Comparison of ENCODE assay signal across 11 cellular contexts in genomic region chr7:153886506-153887391, GRCh38.
DNase-seq lines count a peak whose midpoint lies in the region; ATAC-seq and TF ChIP-seq lines count a peak whose summit lies in the region.
"Had no signal": no experiment of that assay in that cellular context is flagged by ENCODE, and none has a peak within 500 bp of the region (broad histone marks: within the 10 kb centered on the region; RNA-seq: fewer than 3 reads in every experiment).

No MANE protein-coding gene starts in this region.

- H3K9me3 Mint-ChIP-seq in brain = peaks cover 5 to 31% (median 19%) of the 10 kb centered on the region in 5 experiments

- H3K36me3 ChIP-seq in stomach = no peaks in the 10 kb centered on the region
- H3K36me3 ChIP-seq: HAP-1 had no signal

- WGBS in stomach, 5 donors = 1 to 4% (median 3%) methylated on average over 47 to 98 of the region's 98 CpGs

- TF ChIP-seq POLR2A in stomach (IDR thresholded peaks at IDR 0.05) = no peak

- DNase-seq in NCI-H2227 (lab: John Stamatoyannopoulos, UW; ENCODE audit: unreplicated experiment) (peak; percentile 17), NCI-H2227 treated with DMSO at 0.1 percent for 48 hours (lab: John Stamatoyannopoulos, UW) (no peak), kidney tubule cell (ENCODE audit: low spot score) (peak; percentile 23), stomach (no peak), SW 1271 (lab: John Stamatoyannopoulos, UW) (no peak), NCI-H82 (lab: John Stamatoyannopoulos, UW) (no peak)
- DNase-seq: activated effector memory CD4-positive, alpha-beta T cell treated with Interleukin-2 at 50 U/mL for 16 hours; immature natural killer cell had no signal

- H3K4me1 Mint-ChIP-seq in brain = peaks cover 5% of the 10 kb centered on the region
- H3K4me1 Mint-ChIP-seq: immature natural killer cell had no signal

- H3K4me1 ChIP-seq in stomach = peaks cover 0 to 32% (median 13%) of the 10 kb centered on the region in 4 donors
- H3K4me1 ChIP-seq: HAP-1 had no signal

- peaks cover 0 to 16% (median 0%) of the 10 kb centered on the region in 4 donors for H3K9me3 ChIP-seq in stomach
- H3K9me3 ChIP-seq: HAP-1 had no signal

- H3K27me3 ChIP-seq in stomach = peaks cover 0 to 46% (median 32%) of the 10 kb centered on the region in 3 donors

- H3K27ac Mint-ChIP-seq in brain = peak overlapping the region in 1 of 5 experiments; percentile 28
- H3K27ac Mint-ChIP-seq: immature natural killer cell had no signal

- no peaks in the 10 kb centered on the region for H3K36me3 Mint-ChIP-seq in brain

- TF ChIP-seq CTCF in brain (conservative IDR thresholded peaks at IDR 0.05) (peak in 1 of 2 experiments; percentile 57), stomach (IDR thresholded peaks at IDR 0.05) (peak in 1 of 7 experiments; percentile 7)

- intact Hi-C loops in stomach (cut with DNase I; ENCODE audit: low total_unique reads) = no loop called here

- no peak overlapping the region for H3K27ac ChIP-seq in stomach

- TF ChIP-seq EP300 in stomach (IDR thresholded peaks at IDR 0.05) = no peak

- peak overlapping the region; percentile 75 to 93 (median 85) for H3K4me3 Mint-ChIP-seq in brain
- H3K4me3 Mint-ChIP-seq: immature natural killer cell had no signal

- ATAC-seq in HG02759 (IDR thresholded peaks at IDR 0.05; ENCODE audit: unreplicated experiment) = no peak

- peak overlapping the region; percentile 34 to 45 (median 40) for H3K4me3 ChIP-seq in stomach
- H3K4me3 ChIP-seq: HAP-1 had no signal

- peaks cover 51% of the 10 kb centered on the region for H3K27me3 Mint-ChIP-seq in brain

Comparison
In these comparisons a context has a peak if more than half of its experiments do, and no peak if none do; other contexts are left out.
1. DNase-seq: peak in NCI-H2227 (single experiment) and kidney tubule cell (single experiment); none in NCI-H2227 treated with DMSO at 0.1 percent for 48 hours (single experiment), stomach (single experiment), SW 1271 (0 of 2) and NCI-H82 (single experiment).